10 cellular contexts compared by ENCODE assay signal in genomic region chr19:8429826-8430225, GRCh38.
"Had no signal": no experiment of that assay in that cellular context is flagged by ENCODE, and none has a peak within 500 bp of the region (broad histone marks: within the 10 kb centered on the region; RNA-seq: fewer than 3 reads in every experiment).

No MANE protein-coding gene starts in this region.

- H3K27ac ChIP-seq: GM23248 had no signal

- H3K4me1 ChIP-seq: HAP-1 had no signal

- H3K9ac ChIP-seq: GM23248 had no signal

- H3K36me3 ChIP-seq: HAP-1 had no signal

- H3K4me3 ChIP-seq: GM23248, GM23338, HAP-1 had no signal

- H2AFZ ChIP-seq: GM23248, GM23338 had no signal

- ATAC-seq: GM23338, HCT116 had no signal

- H3K9me3 ChIP-seq: HAP-1 had no signal

- H3K4me2 ChIP-seq: GM23338 had no signal

- DNase-seq: GM23248, GOT3, H9, HCEC 1CT, HFFc6 had no signal

- FAIRE-seq: H1, H54 had no signal
